ENCODE assay signal across 25 cellular contexts in genomic region chr19:35852029-35852780, GRCh38. TPM values are rescaled to one million over a fixed set of nuclear protein-coding genes. Genes with fewer than 3 reads are reported as not detected.
A peak's percentile ranks its signal among the peaks of the same experiment; 100 is the strongest.
DNase-seq lines count a peak whose midpoint lies in the region; ATAC-seq and FAIRE-seq lines count a peak whose summit lies in the region.
"Had no signal": no experiment of that assay in that cellular context is flagged by ENCODE, and none has a peak within 500 bp of the region (broad histone marks: within the 10 kb centered on the region; RNA-seq: fewer than 3 reads in every experiment).

A gene with protein sequence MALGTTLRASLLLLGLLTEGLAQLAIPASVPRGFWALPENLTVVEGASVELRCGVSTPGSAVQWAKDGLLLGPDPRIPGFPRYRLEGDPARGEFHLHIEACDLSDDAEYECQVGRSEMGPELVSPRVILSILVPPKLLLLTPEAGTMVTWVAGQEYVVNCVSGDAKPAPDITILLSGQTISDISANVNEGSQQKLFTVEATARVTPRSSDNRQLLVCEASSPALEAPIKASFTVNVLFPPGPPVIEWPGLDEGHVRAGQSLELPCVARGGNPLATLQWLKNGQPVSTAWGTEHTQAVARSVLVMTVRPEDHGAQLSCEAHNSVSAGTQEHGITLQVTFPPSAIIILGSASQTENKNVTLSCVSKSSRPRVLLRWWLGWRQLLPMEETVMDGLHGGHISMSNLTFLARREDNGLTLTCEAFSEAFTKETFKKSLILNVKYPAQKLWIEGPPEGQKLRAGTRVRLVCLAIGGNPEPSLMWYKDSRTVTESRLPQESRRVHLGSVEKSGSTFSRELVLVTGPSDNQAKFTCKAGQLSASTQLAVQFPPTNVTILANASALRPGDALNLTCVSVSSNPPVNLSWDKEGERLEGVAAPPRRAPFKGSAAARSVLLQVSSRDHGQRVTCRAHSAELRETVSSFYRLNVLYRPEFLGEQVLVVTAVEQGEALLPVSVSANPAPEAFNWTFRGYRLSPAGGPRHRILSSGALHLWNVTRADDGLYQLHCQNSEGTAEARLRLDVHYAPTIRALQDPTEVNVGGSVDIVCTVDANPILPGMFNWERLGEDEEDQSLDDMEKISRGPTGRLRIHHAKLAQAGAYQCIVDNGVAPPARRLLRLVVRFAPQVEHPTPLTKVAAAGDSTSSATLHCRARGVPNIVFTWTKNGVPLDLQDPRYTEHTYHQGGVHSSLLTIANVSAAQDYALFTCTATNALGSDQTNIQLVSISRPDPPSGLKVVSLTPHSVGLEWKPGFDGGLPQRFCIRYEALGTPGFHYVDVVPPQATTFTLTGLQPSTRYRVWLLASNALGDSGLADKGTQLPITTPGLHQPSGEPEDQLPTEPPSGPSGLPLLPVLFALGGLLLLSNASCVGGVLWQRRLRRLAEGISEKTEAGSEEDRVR (N-terminal part only) (minus strand): TSS chr19:35852504. CDS start chr19:35851837, 667 bp downstream.

- POLR2A ChIA-PET in activated naive CD8-positive, alpha-beta T cell treated with anti-CD3 and anti-CD28 coated beads, Interleukin-2, amount 10 ng/mL, durations not matched to agents 7 days and 5 days (lab: Charles Lee), result interaction anchor here (0.8 kb wide), 1 partner anchor 79 kb away, joined by 3 read pairs; no protein-coding TSS in a partner anchor

- peaks cover 5% of the 10 kb centered on the region for H3K4me1 Mint-ChIP-seq in activated naive CD8-positive, alpha-beta T cell treated with anti-CD3 and anti-CD28 coated beads, Interleukin-2, amount 10 ng/mL, durations not matched to agents 7 days and 5 days

- H3K27ac Mint-ChIP-seq in activated naive CD8-positive, alpha-beta T cell treated with anti-CD3 and anti-CD28 coated beads, Interleukin-2, amount 10 ng/mL, durations not matched to agents 7 days and 5 days, result no peak within 1 kb of the TSS
- H3K27ac Mint-ChIP-seq: activated CD4-positive, alpha-beta T cell treated with anti-CD3 and anti-CD28 coated beads, Interleukin-2, amount 10 ng/mL, durations not matched to agents 24 days and 14 days had no signal

- no peaks in the 10 kb centered on the region for H3K9me3 Mint-ChIP-seq in activated naive CD8-positive, alpha-beta T cell treated with anti-CD3 and anti-CD28 coated beads, Interleukin-2, amount 10 ng/mL, durations not matched to agents 7 days and 5 days
- H3K9me3 Mint-ChIP-seq: activated CD4-positive, alpha-beta T cell treated with anti-CD3 and anti-CD28 coated beads, Interleukin-2, amount 10 ng/mL, durations not matched to agents 24 days and 14 days; central memory CD8-positive, alpha-beta T cell had no signal

- no peaks in the 10 kb centered on the region for H3K36me3 Mint-ChIP-seq in activated naive CD8-positive, alpha-beta T cell treated with anti-CD3 and anti-CD28 coated beads, Interleukin-2, amount 10 ng/mL, durations not matched to agents 7 days and 5 days
- H3K36me3 Mint-ChIP-seq: CD14-positive monocyte, immature natural killer cell had no signal

- no peak for ATAC-seq in Right ventricle myocardium inferior
- ATAC-seq in Right ventricle myocardium superior (ENCODE audit: poor library complexity), result no peak
- no peak for ATAC-seq in activated naive CD8-positive, alpha-beta T cell treated with anti-CD3 and anti-CD28 coated beads, Interleukin-2, amount 10 ng/mL, durations not matched to agents 7 days and 5 days (ENCODE audit: low read depth)
- ATAC-seq in GM21447 (IDR thresholded peaks at IDR 0.05; ENCODE audit: unreplicated experiment), result no peak

- peaks cover 48% of the 10 kb centered on the region for H3K27me3 Mint-ChIP-seq in activated naive CD8-positive, alpha-beta T cell treated with anti-CD3 and anti-CD28 coated beads, Interleukin-2, amount 10 ng/mL, durations not matched to agents 7 days and 5 days

- H3K4me3 Mint-ChIP-seq in activated naive CD8-positive, alpha-beta T cell treated with anti-CD3 and anti-CD28 coated beads, Interleukin-2, amount 10 ng/mL, durations not matched to agents 7 days and 5 days, result peak within 1 kb of the TSS; percentile 28
- H3K4me3 Mint-ChIP-seq: activated CD4-positive, alpha-beta T cell treated with anti-CD3 and anti-CD28 coated beads, Interleukin-2, amount 10 ng/mL, durations not matched to agents 24 days and 14 days; central memory CD8-positive, alpha-beta T cell; immature natural killer cell had no signal

- intact Hi-C loops in Right ventricle myocardium inferior (cut with DNase I) (no loop called here), Right ventricle myocardium superior (cut with DNase I) (no loop called here)

- in situ Hi-C loops in ACHN (cut with HindIII; ENCODE audit: low pct_ligation_motif_present, low pct_unique_long_range_greater_than_20kb, low sequenced_read_pairs), result no loop called here

- DNase-seq in Right ventricle myocardium inferior (ENCODE audit: missing footprints), result peak; percentile 34
- no peak for DNase-seq in Right ventricle myocardium superior
- DNase-seq in activated naive CD8-positive, alpha-beta T cell treated with anti-CD3 and anti-CD28 coated beads, Interleukin-2, amount 10 ng/mL, durations not matched to agents 7 days and 5 days, result no peak
- peak; percentile 5 for DNase-seq in kidney glomerular epithelial cell (lab: John Stamatoyannopoulos, UW)
- no peak for DNase-seq in ACHN
- DNase-seq in HTR-8/SVneo (ENCODE audit: insufficient read length, low spot score), result no peak
- DNase-seq in stimulated activated CD4-positive, alpha-beta T cell treated with anti-CD3 and anti-CD28 coated beads, Interleukin-2, amount 100 ng/mL, for 24 hours, result no peak
- DNase-seq: activated CD4-positive, alpha-beta T cell treated with anti-CD3 and anti-CD28 coated beads, Interleukin-2, amount 10 ng/mL, durations not matched to agents 24 days and 14 days; activated CD8-positive, alpha-beta memory T cell treated with anti-CD3 and anti-CD28 coated beads, Interleukin-2, amount 50 U/mL, for 4 hours; activated effector memory CD4-positive, alpha-beta T cell treated with anti-CD3 and anti-CD28 coated beads, Interleukin-2, amount 50 U/mL, for 16 hours; immature natural killer cell; NCI-H1930; NCI-H510A; OCI-M1; SHP77 treated with DMSO at 0.1 percent for 48 hours; stimulated activated CD4-positive, alpha-beta T cell treated with anti-CD3 and anti-CD28 coated beads, Interleukin-2, amount 100 ng/mL, for 48 hours had no signal

- FAIRE-seq in HTR-8/SVneo (lab: Jason Lieb, UNC), result no peak
- FAIRE-seq: GM12892, urothelium cell line had no signal

RNA-seq across cellular contexts. Expression of the gene that starts here (rescaled TPM):
- total RNA-seq in Right ventricle myocardium inferior (not detected), Right ventricle myocardium superior (not detected)
- under 1 TPM in 1 of 2 experiments, not detected in 1; 0.40 TPM for total RNA-seq in activated naive CD8-positive, alpha-beta T cell treated with anti-CD3 and anti-CD28 coated beads, Interleukin-2, amount 10 ng/mL, durations not matched to agents 7 days and 5 days
- total RNA-seq: activated CD4-positive, alpha-beta T cell treated with anti-CD3 and anti-CD28 coated beads, Interleukin-2, amount 10 ng/mL, durations not matched to agents 24 days and 14 days; esophagus muscularis mucosa; lower leg skin; myocyte; subcutaneous adipose tissue had no signal

Comparison
In these comparisons a context has a peak if more than half of its experiments do, and no peak if none do; other contexts are left out.
1. Peak in DNase-seq in Right ventricle myocardium inferior; RNA of the gene not detected or under 1 TPM.